In the genomic region with DNA sequence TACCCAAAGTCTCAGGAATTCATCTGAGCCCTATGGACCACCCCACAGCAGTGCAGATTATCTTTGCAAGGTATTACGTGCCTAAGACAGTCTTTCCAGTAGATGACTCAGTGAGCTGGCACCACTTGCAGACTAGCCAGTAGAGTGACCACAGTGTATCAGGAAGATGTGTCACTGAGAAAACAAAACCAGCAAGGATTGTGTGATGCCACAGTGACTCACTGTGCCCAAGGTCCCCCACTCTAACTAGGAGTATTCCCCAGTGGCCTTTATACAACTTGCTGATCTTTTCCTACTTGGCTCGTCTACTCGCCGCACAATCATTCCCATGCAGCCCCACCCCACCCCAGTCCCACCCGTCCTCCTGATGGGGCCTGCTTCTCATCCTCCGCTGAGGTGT, we compare ENCODE assay signal across 10 cellular contexts. TPM values are rescaled to one million over a fixed set of nuclear protein-coding genes. Genes with fewer than 3 reads are reported as not detected.
DNase-seq lines count a peak whose midpoint lies in the region; ATAC-seq, FAIRE-seq and TF ChIP-seq lines count a peak whose summit lies in the region.
"Had no signal": no experiment of that assay in that cellular context is flagged by ENCODE, and none has a peak within 500 bp of the region (broad histone marks: within the 10 kb centered on the region; RNA-seq: fewer than 3 reads in every experiment).

No MANE protein-coding gene starts in this region.

- H3K4me3 ChIP-seq in AG09309 (ENCODE audit: control insufficient read depth, low read depth, low read length) (no peak overlapping the region), HepG2 (replicated peaks in 1 of 3; ENCODE audit: insufficient read depth in 1 of 3, low read depth in 2 of 3, low read length in 3 of 3) (peak overlapping the region in 1 of 3 experiments; percentile 39; a peak in 2 of 6 replicates), lower lobe of right lung (no peak overlapping the region)
- H3K4me3 ChIP-seq in CD4-positive, alpha-beta memory T cell (ENCODE audit: low read length in 2 of 2): no peak overlapping the region
- H3K4me3 ChIP-seq: tibial artery had no signal

- TF ChIP-seq POLR2A in HepG2 (IDR thresholded peaks at IDR 0.05; ENCODE audit: insufficient read depth in 1 of 2, low read depth in 2 of 2, low read length in 2 of 2): no peak

- in situ Hi-C loops in HepG2 (cut with HindIII; ENCODE audit: extremely low pct_ligation_motif_present, low pct_unique_long_range_greater_than_20kb): no loop called here

- H4K20me1 ChIP-seq in HepG2 (ENCODE audit: insufficient read depth, low read length): no peaks in the 10 kb centered on the region

- H3K4me1 ChIP-seq in HepG2 (ENCODE audit: insufficient read depth, low read length) (peaks cover 30% of the 10 kb centered on the region), lower lobe of right lung (no peaks in the 10 kb centered on the region)
- H3K4me1 ChIP-seq in CD4-positive, alpha-beta memory T cell (ENCODE audit: insufficient read depth, low read length): no peaks in the 10 kb centered on the region

- TF ChIP-seq RAD21 in HepG2 (CRISPR knock-in tag; IDR thresholded peaks at IDR 0.05): no peak

- CTCF ChIA-PET in HepG2 (lab: Yijun Ruan, JAX; ENCODE audit: low intra/inter-chr PET ratio, low total read pairs): interaction anchor here (0.6 kb wide), 1 partner anchor 75 kb away, joined by 3 read pairs; no protein-coding TSS in a partner anchor
- CTCF ChIA-PET in CD4-positive, alpha-beta memory T cell (lab: Charles Lee; ENCODE audit: partially characterized antibody): no interaction called here

- H3K27me3 Mint-ChIP-seq in HFFc6 (ENCODE audit: insufficient read depth) (no peaks in the 10 kb centered on the region; the same call in 1 of the 2 replicates), T-helper 17 cell (no peaks in the 10 kb centered on the region)
- peaks cover 0 to 3% of the 10 kb centered on the region in 2 donors for H3K27me3 Mint-ChIP-seq in CD4-positive, alpha-beta memory T cell
- H3K27me3 Mint-ChIP-seq: activated CD4-positive, alpha-beta memory T cell treated with anti-CD3 and anti-CD28 coated beads for 36 hours had no signal

- no peak for TF ChIP-seq CTCF in AG09309 (IDR thresholded peaks at IDR 0.05; ENCODE audit: control insufficient read depth, insufficient read depth, low read depth, low read length, missing control alignments)
- TF ChIP-seq CTCF in HFFc6 (IDR thresholded peaks at IDR 0.05): no peak
- peak; percentile 30 for TF ChIP-seq CTCF in HepG2 (CRISPR knock-in tag; IDR thresholded peaks at IDR 0.05)
- no peak for TF ChIP-seq CTCF in lower lobe of right lung (IDR thresholded peaks at IDR 0.05)

- no peak for FAIRE-seq in HepG2 (lab: Jason Lieb, UNC)

- peak; percentile 73 for DNase-seq in AG09309 (ENCODE audit: low read depth)
- peak; percentile 99 for DNase-seq in HFFc6
- peak; percentile 91 for DNase-seq in amniotic stem cell (lab: John Stamatoyannopoulos, UW)
- DNase-seq in HepG2 (ENCODE audit: low spot score): peak; percentile 80
- DNase-seq in lower lobe of right lung: no peak
- no peak for DNase-seq in CD4-positive, alpha-beta memory T cell
- no peak for DNase-seq in NCI-H446 treated with DMSO at 0.1 percent for 48 hours (lab: John Stamatoyannopoulos, UW)
- no peak for DNase-seq in T-helper 17 cell
- DNase-seq: activated CD4-positive, alpha-beta memory T cell treated with anti-CD3 and anti-CD28 coated beads for 36 hours had no signal

- H3K4me3 Mint-ChIP-seq in HFFc6 (peak overlapping the region; percentile 79), T-helper 17 cell (no peak overlapping the region)
- H3K4me3 Mint-ChIP-seq in CD4-positive, alpha-beta memory T cell: no peak overlapping the region
- H3K4me3 Mint-ChIP-seq: activated CD4-positive, alpha-beta memory T cell treated with anti-CD3 and anti-CD28 coated beads for 36 hours had no signal

- H2AFZ ChIP-seq in HepG2 (ENCODE audit: low read length): peak overlapping the region; percentile 66

- H3K27me3 ChIP-seq in HepG2 (ENCODE audit: control insufficient read depth in 1 of 2, insufficient read depth in 2 of 2, low read length in 2 of 2) (no peaks in the 10 kb centered on the region), lower lobe of right lung (ENCODE audit: low read depth) (no peaks in the 10 kb centered on the region)
- H3K27me3 ChIP-seq in CD4-positive, alpha-beta memory T cell (ENCODE audit: insufficient read depth, low read length): no peaks in the 10 kb centered on the region
- H3K27me3 ChIP-seq: tibial artery had no signal

- no TSS peak for BruUV-seq in HepG2 (replicated peaks; lab: Mats Ljungman, UMichigan)

- H3K9me3 ChIP-seq in HepG2 (ENCODE audit: low read length): no peaks in the 10 kb centered on the region
- peaks cover 4% of the 10 kb centered on the region for H3K9me3 ChIP-seq in lower lobe of right lung
- H3K9me3 ChIP-seq in CD4-positive, alpha-beta memory T cell (ENCODE audit: control insufficient read depth in 1 of 2, low read length in 2 of 2): no peaks in the 10 kb centered on the region
- no peaks in the 10 kb centered on the region for H3K9me3 ChIP-seq in T-helper 17 cell (ENCODE audit: control insufficient read depth, low read length, poor library complexity, severe bottlenecking)

- ATAC-seq in HepG2 (peak; percentile 86), lower lobe of right lung (no peak), T-helper 17 cell (no peak)

- POLR2A ChIA-PET in HepG2 (lab: Yijun Ruan, JAX): interaction anchor here (0.6 to 1.0 kb wide), 2 partner anchors 15 to 54 kb away, joined by 3 to 4 read pairs; no protein-coding TSS in a partner anchor
- POLR2A ChIA-PET in CD4-positive, alpha-beta memory T cell (lab: Charles Lee; ENCODE audit: partially characterized antibody): no interaction called here

- H3K36me3 ChIP-seq in HepG2 (replicated peaks in 1 of 2; ENCODE audit: control insufficient read depth in 1 of 2, insufficient read depth in 2 of 2, low read length in 2 of 2) (no peaks in the 10 kb centered on the region), lower lobe of right lung (no peaks in the 10 kb centered on the region)
- H3K36me3 ChIP-seq in CD4-positive, alpha-beta memory T cell (ENCODE audit: insufficient read depth, low read length): no peaks in the 10 kb centered on the region
- H3K36me3 ChIP-seq: tibial artery had no signal

- no peak overlapping the region for H3K9ac ChIP-seq in HepG2 (ENCODE audit: insufficient read depth, low read depth, low read length)

- H3K27ac Mint-ChIP-seq in HFFc6 (peak overlapping the region; percentile 87), T-helper 17 cell (no peak overlapping the region)
- no peak overlapping the region for H3K27ac Mint-ChIP-seq in CD4-positive, alpha-beta memory T cell
- H3K27ac Mint-ChIP-seq: activated CD4-positive, alpha-beta memory T cell treated with anti-CD3 and anti-CD28 coated beads for 36 hours had no signal

- intact Hi-C loops in HepG2 (cut with micrococcal nuclease; ENCODE audit: unreplicated experiment): no loop called here
- intact Hi-C loops in lower lobe of right lung (cut with DNase I): no loop called here
- intact Hi-C loops in CD4-positive, alpha-beta memory T cell (cut with micrococcal nuclease): no loop called here

- peaks cover 61% of the 10 kb centered on the region for H3K4me1 Mint-ChIP-seq in HFFc6 (ENCODE audit: low read depth)
- peaks cover 0 to 2% (median 0%) of the 10 kb centered on the region in 4 donors for H3K4me1 Mint-ChIP-seq in CD4-positive, alpha-beta memory T cell
- H3K4me1 Mint-ChIP-seq in T-helper 17 cell: peaks cover 3% of the 10 kb centered on the region

- no peaks in the 10 kb centered on the region for H3K9me3 Mint-ChIP-seq in HFFc6
- no peaks in the 10 kb centered on the region for H3K9me3 Mint-ChIP-seq in CD4-positive, alpha-beta memory T cell
- H3K9me3 Mint-ChIP-seq: activated CD4-positive, alpha-beta memory T cell treated with anti-CD3 and anti-CD28 coated beads for 36 hours had no signal

- no peak overlapping the region for H3K27ac ChIP-seq in HepG2 (ENCODE audit: extremely low read length, insufficient read depth, low read length)
- no peak overlapping the region for H3K27ac ChIP-seq in lower lobe of right lung
- no peak overlapping the region for H3K27ac ChIP-seq in CD4-positive, alpha-beta memory T cell (ENCODE audit: low read depth, low read length)
- H3K27ac ChIP-seq: tibial artery had no signal

- H3K36me3 Mint-ChIP-seq in HFFc6 (ENCODE audit: low read depth): no peaks in the 10 kb centered on the region
- no peaks in the 10 kb centered on the region for H3K36me3 Mint-ChIP-seq in CD4-positive, alpha-beta memory T cell
- H3K36me3 Mint-ChIP-seq in T-helper 17 cell (ENCODE audit: low read depth): peaks cover 2% of the 10 kb centered on the region
- H3K36me3 Mint-ChIP-seq: activated CD4-positive, alpha-beta memory T cell treated with anti-CD3 and anti-CD28 coated beads for 36 hours had no signal

- 27% methylated on average over 6 of the region's 6 CpGs for WGBS in HepG2 (ENCODE audit: low lambda C conversion rate)

- peak in 1 of 2 experiments; percentile 51; a peak in 1 of 4 replicates for TF ChIP-seq EP300 in HepG2 (IDR thresholded peaks at IDR 0.05; ENCODE audit: low read depth in 2 of 2, low read length in 2 of 2)
- no peak for TF ChIP-seq EP300 in HepG2 (CRISPR knock-in tag; IDR thresholded peaks at IDR 0.05; ENCODE audit: borderline replicate concordance)

- H3K4me2 ChIP-seq in HepG2 (ENCODE audit: low read depth, low read length): peak overlapping the region; percentile 33

- H3K79me2 ChIP-seq in HepG2 (ENCODE audit: insufficient read depth, low read length): no peaks in the 10 kb centered on the region

RNA-seq across cellular contexts. Expression of a gene that starts 26.8 kb away (rescaled TPM):
- total RNA-seq in HFFc6 (2021; fragmentation: NEBNext Ultra II Directional; extraction: Animal tissue kit (Norgen Biotek cat#: 25700)): 100 to 1,000 TPM in 2 of 6 experiments, 10 to 100 TPM in 4; 81.2 to 106 (median 92.9) TPM
- total RNA-seq in HepG2 (2016; rRNA removed; fragmentation: Illumina TruSeq; extraction: Trizol) (18.5 and 24.4 TPM in 2 replicates), lower lobe of right lung (29.0 TPM), T-helper 17 cell (10 to 100 TPM; 84.9 to 93.9 TPM)
- 6.7 and 7.1 TPM in 2 replicates for total RNA-seq in HepG2 (2016; cell fraction: cytosol; rRNA removed; fragmentation: Illumina TruSeq; extraction: Trizol; ENCODE audit: low read depth)
- total RNA-seq in HepG2 (2016; cell fraction: insoluble cytoplasmic fraction; rRNA removed; fragmentation: Illumina TruSeq; extraction: Trizol): 17.8 and 22.1 TPM in 2 replicates
- total RNA-seq in HepG2 (2016; cell fraction: membrane; rRNA removed; fragmentation: Illumina TruSeq; extraction: Trizol): 8.8 and 9.9 TPM in 2 replicates
- 36.9 and 39.8 TPM in 2 replicates for total RNA-seq in HepG2 (2016; cell fraction: nucleus; rRNA removed; fragmentation: Illumina TruSeq; extraction: Trizol)
- polyA plus RNA-seq in HepG2 (2011; rRNA removed): 20.1 and 21.5 TPM in 2 replicates
- 13.2 and 17.7 TPM in 2 replicates for polyA plus RNA-seq in HepG2 (2011; cell fraction: cytosol; rRNA removed)
- polyA plus RNA-seq in HepG2 (2011; cell fraction: nucleus; rRNA removed): 19.1 and 22.8 TPM in 2 replicates
- polyA plus RNA-seq in HepG2 (2012): 14.6 and 15.5 TPM in 2 replicates
- 1.4 and 1.8 TPM in 2 replicates for polyA plus RNA-seq in HepG2 (2016; cell fraction: cytosol; fragmentation: Illumina TruSeq; extraction: Trizol; ENCODE audit: low read depth)
- 21.7 and 25.8 TPM in 2 replicates for polyA plus RNA-seq in HepG2 (2016; cell fraction: insoluble cytoplasmic fraction; fragmentation: Illumina TruSeq; extraction: Trizol; ENCODE audit: low read depth)
- polyA plus RNA-seq in HepG2 (2016; cell fraction: membrane; fragmentation: Illumina TruSeq; extraction: Trizol; ENCODE audit: low read depth): 3.4 and 3.7 TPM in 2 replicates
- 26.4 and 28.3 TPM in 2 replicates for polyA plus RNA-seq in HepG2 (2016; cell fraction: nucleus; fragmentation: Illumina TruSeq; extraction: Trizol; ENCODE audit: insufficient read depth, low read depth)
- 19.6 and 43.9 TPM in 2 replicates for polyA minus RNA-seq in HepG2 (2011; rRNA and poly(A)+ RNA removed; ENCODE audit: low replicate concordance)
- polyA minus RNA-seq in HepG2 (2011; cell fraction: cytosol; rRNA and poly(A)+ RNA removed): 24.9 and 27.4 TPM in 2 replicates
- polyA minus RNA-seq in HepG2 (2011; cell fraction: nucleus; rRNA and poly(A)+ RNA removed): 52.5 and 53.8 TPM in 2 replicates
- 100 to 1,000 TPM; 107 TPM for total RNA-seq in CD4-positive, alpha-beta memory T cell
- polyA plus RNA-seq in CD4-positive, alpha-beta memory T cell: 1 to 10 TPM; 1.1 to 5.3 TPM

RNA-seq across cellular contexts. Expression of a gene that starts 46.4 kb away (rescaled TPM):
- not detected for total RNA-seq in HFFc6 (2021; fragmentation: NEBNext Ultra II Directional; extraction: Animal tissue kit (Norgen Biotek cat#: 25700))
- total RNA-seq in HepG2 (2016; rRNA removed; fragmentation: Illumina TruSeq; extraction: Trizol): 2,482 and 4,846 TPM in 2 replicates
- total RNA-seq in HepG2 (2016; cell fraction: cytosol; rRNA removed; fragmentation: Illumina TruSeq; extraction: Trizol; ENCODE audit: low read depth): 1,150 and 1,183 TPM in 2 replicates
- 2,465 and 4,724 TPM in 2 replicates for total RNA-seq in HepG2 (2016; cell fraction: insoluble cytoplasmic fraction; rRNA removed; fragmentation: Illumina TruSeq; extraction: Trizol)
- total RNA-seq in HepG2 (2016; cell fraction: membrane; rRNA removed; fragmentation: Illumina TruSeq; extraction: Trizol): 1,158 and 1,221 TPM in 2 replicates
- total RNA-seq in HepG2 (2016; cell fraction: nucleus; rRNA removed; fragmentation: Illumina TruSeq; extraction: Trizol): 3,038 and 3,639 TPM in 2 replicates
- 5,538 and 5,748 TPM in 2 replicates for polyA plus RNA-seq in HepG2 (2011; rRNA removed)
- 2,927 and 4,844 TPM in 2 replicates for polyA plus RNA-seq in HepG2 (2011; cell fraction: cytosol; rRNA removed)
- 1,326 and 1,783 TPM in 2 replicates for polyA plus RNA-seq in HepG2 (2011; cell fraction: nucleus; rRNA removed)
- polyA plus RNA-seq in HepG2 (2012): 3,089 and 3,460 TPM in 2 replicates
- 1,295 and 1,314 TPM in 2 replicates for polyA plus RNA-seq in HepG2 (2016; cell fraction: cytosol; fragmentation: Illumina TruSeq; extraction: Trizol; ENCODE audit: low read depth)
- 2,481 and 2,611 TPM in 2 replicates for polyA plus RNA-seq in HepG2 (2016; cell fraction: insoluble cytoplasmic fraction; fragmentation: Illumina TruSeq; extraction: Trizol; ENCODE audit: low read depth)
- polyA plus RNA-seq in HepG2 (2016; cell fraction: membrane; fragmentation: Illumina TruSeq; extraction: Trizol; ENCODE audit: low read depth): 1,085 and 1,169 TPM in 2 replicates
- polyA plus RNA-seq in HepG2 (2016; cell fraction: nucleus; fragmentation: Illumina TruSeq; extraction: Trizol; ENCODE audit: insufficient read depth, low read depth): 4,801 and 5,262 TPM in 2 replicates
- 0.80 and 1,354 TPM in 2 replicates for polyA minus RNA-seq in HepG2 (2011; rRNA and poly(A)+ RNA removed; ENCODE audit: low replicate concordance)
- 959 and 1,296 TPM in 2 replicates for polyA minus RNA-seq in HepG2 (2011; cell fraction: cytosol; rRNA and poly(A)+ RNA removed)
- polyA minus RNA-seq in HepG2 (2011; cell fraction: nucleus; rRNA and poly(A)+ RNA removed): 534 and 903 TPM in 2 replicates
- 17.1 TPM for total RNA-seq in lower lobe of right lung
- total RNA-seq in CD4-positive, alpha-beta memory T cell: not detected
- under 1 TPM in 1 of 2 donors, not detected in 1; 0.44 TPM for polyA plus RNA-seq in CD4-positive, alpha-beta memory T cell
- total RNA-seq in T-helper 17 cell: not detected
- total RNA-seq: activated CD4-positive, alpha-beta memory T cell treated with anti-CD3 and anti-CD28 coated beads for 36 hours had no signal

Comparison
In these comparisons a context has a peak if more than half of its experiments do, and no peak if none do; other contexts are left out.
1. DNase-seq: peak in AG09309 (single experiment), HFFc6 (single experiment), amniotic stem cell (single experiment) and HepG2 (single experiment); none in lower lobe of right lung (single experiment), CD4-positive, alpha-beta memory T cell (0 of 5), NCI-H446 treated with DMSO at 0.1 percent for 48 hours (single experiment) and T-helper 17 cell (0 of 3).
2. RNA of a gene that starts 46.4 kb away (total RNA-seq): 1,150 to 4,846 TPM in HepG2; 17.1 TPM in lower lobe of right lung (single experiment), not detected in HFFc6, not detected in CD4-positive, alpha-beta memory T cell and not detected in T-helper 17 cell; every median in the first group is over 10 times any median in the second.